Comparison of ENCODE assay signal across 19 cellular contexts in genomic region chr2:10150436-10150835, GRCh38. TPM values are rescaled to one million over a fixed set of nuclear protein-coding genes. Genes with fewer than 3 reads are reported as not detected.
"Had no signal": no experiment of that assay in that cellular context is flagged by ENCODE, and none has a peak within 500 bp of the region (broad histone marks: within the 10 kb centered on the region; RNA-seq: fewer than 3 reads in every experiment).

No MANE protein-coding gene starts in this region.

- H3K4me1 ChIP-seq: body of pancreas, neural progenitor cell, psoas muscle, suprapubic skin, vagina had no signal

- H3K9me3 ChIP-seq: body of pancreas, left ventricle myocardium inferior, psoas muscle, suprapubic skin, vagina had no signal

- H3K36me3 ChIP-seq: left ventricle myocardium inferior, neural progenitor cell, suprapubic skin, vagina had no signal

- H3K27me3 ChIP-seq: body of pancreas, neural progenitor cell, suprapubic skin, vagina had no signal

- H3K4me3 ChIP-seq: body of pancreas, coronary artery, left ventricle myocardium inferior, neural progenitor cell, psoas muscle, suprapubic skin, vagina had no signal

- H3K4me3 Mint-ChIP-seq: activated naive CD8-positive, alpha-beta T cell treated with anti-CD3 and anti-CD28 coated beads for 36 hours; activated T-cell treated with anti-CD3 and anti-CD28 coated beads, Interleukin-2, amount 50 U/mL, for 24 hours; neural progenitor cell had no signal

- ATAC-seq: body of pancreas; psoas muscle; right cardiac atrium; stimulated activated naive CD8-positive, alpha-beta T cell treated with anti-CD3 and anti-CD28 coated beads, Interleukin-15, Interleukin-2, amounts not matched to agents 100 U/mL and 50 U/mL, for 24 hours had no signal

- H3K27me3 Mint-ChIP-seq: activated naive CD8-positive, alpha-beta T cell treated with anti-CD3 and anti-CD28 coated beads for 36 hours; activated T-cell treated with anti-CD3 and anti-CD28 coated beads, Interleukin-2, amount 50 U/mL, for 24 hours had no signal

- DNase-seq: activated CD4-positive, alpha-beta T cell treated with anti-CD3 and anti-CD28 coated beads, Interleukin-2, amount 50 U/mL, for 4 hours; activated CD4-positive, CD25-positive, alpha-beta regulatory T cell; activated gamma-delta T cell treated with Interleukin-2 at 50 U/mL for 16 hours; activated naive CD8-positive, alpha-beta T cell treated with anti-CD3 and anti-CD28 coated beads for 36 hours; activated T-cell treated with anti-CD3 and anti-CD28 coated beads, Interleukin-2, amount 50 U/mL, for 24 hours; body of pancreas; caudate nucleus; foreskin melanocyte; kidney; left ventricle myocardium inferior; mammary epithelial cell; midbrain; psoas muscle; right cardiac atrium; stimulated activated naive CD8-positive, alpha-beta T cell treated with anti-CD3 and anti-CD28 coated beads, Interleukin-15, Interleukin-2, amounts not matched to agents 100 U/mL and 50 U/mL, for 24 hours had no signal

- H3K27ac ChIP-seq: body of pancreas, coronary artery, left ventricle myocardium inferior, neural progenitor cell, psoas muscle, suprapubic skin, vagina had no signal

- H3K4me1 Mint-ChIP-seq: neural progenitor cell had no signal

- H3K9me3 Mint-ChIP-seq: activated naive CD8-positive, alpha-beta T cell treated with anti-CD3 and anti-CD28 coated beads for 36 hours; activated T-cell treated with anti-CD3 and anti-CD28 coated beads, Interleukin-2, amount 50 U/mL, for 24 hours; neural progenitor cell had no signal

- H3K27ac Mint-ChIP-seq: activated naive CD8-positive, alpha-beta T cell treated with anti-CD3 and anti-CD28 coated beads for 36 hours; activated T-cell treated with anti-CD3 and anti-CD28 coated beads, Interleukin-2, amount 50 U/mL, for 24 hours; neural progenitor cell had no signal

RNA-seq across cellular contexts. Expression of gene RRM2, which starts 27.9 kb away (rescaled TPM):
- total RNA-seq: body of pancreas had no signal
